16 cellular contexts compared by ENCODE assay signal in genomic region chr4:99033956-99034355, GRCh38.
"Had no signal": no experiment of that assay in that cellular context is flagged by ENCODE, and none has a peak within 500 bp of the region (broad histone marks: within the 10 kb centered on the region; RNA-seq: fewer than 3 reads in every experiment).

No MANE protein-coding gene starts in this region.

- H3K27ac ChIP-seq: foreskin keratinocyte, left lung, right atrium auricular region, VCaP had no signal

- H3K27me3 ChIP-seq: foreskin keratinocyte, left lung, right atrium auricular region had no signal

- DNase-seq: activated CD4-positive, alpha-beta T cell treated with anti-CD3 and anti-CD28 coated beads for 4 hours; activated CD8-positive, alpha-beta memory T cell treated with anti-CD3 and anti-CD28 coated beads, Interleukin-2, amount 50 U/mL, for 48 hours; activated CD8-positive, alpha-beta T cell treated with anti-CD3 and anti-CD28 coated beads for 36 hours; activated naive CD4-positive, alpha-beta T cell treated with Interleukin-2 at 50 U/mL for 16 hours; cerebellar nuclear complex; foreskin keratinocyte; head of caudate nucleus; left lung; posterior cingulate gyrus; substantia nigra; T-cell had no signal

- H3K4me3 Mint-ChIP-seq: activated CD8-positive, alpha-beta T cell treated with anti-CD3 and anti-CD28 coated beads for 36 hours; activated T-helper 1 cell treated with anti-CD3 and anti-CD28 coated beads, Interleukin-12 subunit alpha, Interleukin-12 subunit beta, Interleukin-2, Interleukin-4 antibody, amounts not matched to agents 30 ng/mL and 10 ng/mL and 1 ng/mL, durations not matched to agents 14 hours and 24 hours and 36 hours; stimulated activated memory B cell treated with anti-CD40 and anti-IgM and Interleukin-4, amounts not matched to agents 10 μg/mL and 1 μg/mL and 100 μg/mL, for 72 hours; T-cell had no signal

- ATAC-seq: activated CD8-positive, alpha-beta T cell treated with anti-CD3 and anti-CD28 coated beads for 36 hours; esophagus mucosa; foreskin keratinocyte; left lung; stimulated activated memory B cell treated with anti-CD40 and anti-IgM and Interleukin-4, amounts not matched to agents 10 μg/mL and 1 μg/mL and 100 μg/mL, for 72 hours; T-cell had no signal

- H3K4me3 ChIP-seq: left lung, right atrium auricular region had no signal

- H3K27me3 Mint-ChIP-seq: activated CD8-positive, alpha-beta T cell treated with anti-CD3 and anti-CD28 coated beads for 36 hours; stimulated activated memory B cell treated with anti-CD40 and anti-IgM and Interleukin-4, amounts not matched to agents 10 μg/mL and 1 μg/mL and 100 μg/mL, for 72 hours; T-cell had no signal

- H3K4me1 ChIP-seq: left lung had no signal

- H3K36me3 ChIP-seq: right atrium auricular region had no signal

- H3K27ac Mint-ChIP-seq: activated CD8-positive, alpha-beta T cell treated with anti-CD3 and anti-CD28 coated beads for 36 hours; activated T-helper 1 cell treated with anti-CD3 and anti-CD28 coated beads, Interleukin-12 subunit alpha, Interleukin-12 subunit beta, Interleukin-2, Interleukin-4 antibody, amounts not matched to agents 30 ng/mL and 10 ng/mL and 1 ng/mL, durations not matched to agents 14 hours and 24 hours and 36 hours; stimulated activated memory B cell treated with anti-CD40 and anti-IgM and Interleukin-4, amounts not matched to agents 10 μg/mL and 1 μg/mL and 100 μg/mL, for 72 hours; T-cell had no signal
